19 cellular contexts compared by ENCODE assay signal in the genomic region with DNA sequence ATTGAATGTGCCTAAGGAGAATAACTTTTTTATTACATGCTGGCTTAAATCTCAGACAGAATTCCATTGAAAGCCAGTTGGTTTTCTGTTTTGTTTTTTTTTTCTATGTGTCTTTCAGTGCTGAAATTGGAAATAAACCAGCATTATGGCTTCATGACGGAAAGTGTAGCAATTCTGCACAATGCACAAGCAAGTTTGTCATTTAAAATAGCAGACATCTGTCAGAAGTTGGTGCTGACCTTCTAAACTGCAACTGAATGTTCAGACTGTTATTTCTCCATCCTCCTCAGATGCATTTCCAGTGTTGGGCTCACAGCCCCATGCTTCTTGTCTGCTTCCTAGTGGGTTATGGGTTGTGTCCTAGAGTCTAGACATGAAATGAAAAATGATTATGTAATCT.
DNase-seq lines count a peak whose midpoint lies in the region; ATAC-seq, FAIRE-seq and TF ChIP-seq lines count a peak whose summit lies in the region.
"Had no signal": no experiment of that assay in that cellular context is flagged by ENCODE, and none has a peak within 500 bp of the region (broad histone marks: within the 10 kb centered on the region; RNA-seq: fewer than 3 reads in every experiment).

No MANE protein-coding gene starts in this region.

- H3K27me3 ChIP-seq in PC-9 (ENCODE audit: insufficient read depth, low read depth), result no peaks in the 10 kb centered on the region
- H3K27me3 ChIP-seq in esophagus muscularis mucosa, result no peaks in the 10 kb centered on the region
- no peaks in the 10 kb centered on the region for H3K27me3 ChIP-seq in neural progenitor cell
- no peaks in the 10 kb centered on the region for H3K27me3 ChIP-seq in effector memory CD4-positive, alpha-beta T cell (replicated peaks; ENCODE audit: control insufficient read depth, insufficient read depth, low read length, poor library complexity, severe bottlenecking)

- 85% methylated on average over 1 of the region's 1 CpG for WGBS in A549 (ENCODE audit: missing lambda C conversion rate)
- WGBS in esophagus muscularis mucosa, result 43% methylated on average over 1 of the region's 1 CpG

- H3K27ac ChIP-seq in A549 (peak overlapping the region; percentile 54 to 62; a peak in 4 of 6 replicates), PC-9 (peak overlapping the region; percentile 85; the same call in 1 of the 2 replicates), esophagus muscularis mucosa (replicated peaks in 1 of 4) (peak overlapping the region; percentile 38 to 82 (median 80)), neural progenitor cell (no peak overlapping the region)
- H3K27ac ChIP-seq in effector memory CD4-positive, alpha-beta T cell (ENCODE audit: insufficient read depth, low read length, poor library complexity, severe bottlenecking), result no peak overlapping the region

- H3K9me3 ChIP-seq in A549 (no peaks in the 10 kb centered on the region), PC-9 (ENCODE audit: insufficient read depth, low read depth) (no peaks in the 10 kb centered on the region), esophagus muscularis mucosa (no peaks in the 10 kb centered on the region), neural progenitor cell (ENCODE audit: low read depth) (no peaks in the 10 kb centered on the region)
- H3K9me3 ChIP-seq in effector memory CD4-positive, alpha-beta T cell (ENCODE audit: control insufficient read depth, low read length), result no peaks in the 10 kb centered on the region

- H3K4me1 Mint-ChIP-seq in neural progenitor cell, result peaks cover 49% of the 10 kb centered on the region
- H3K4me1 Mint-ChIP-seq: activated naive CD4-positive, alpha-beta T cell treated with anti-CD3 and anti-CD28 coated beads, Interleukin-2, amount 50 U/mL, for 24 hours had no signal

- H3K9ac ChIP-seq in neural progenitor cell, result no peak overlapping the region

- peaks cover 14% of the 10 kb centered on the region for H3K9me3 Mint-ChIP-seq in neural progenitor cell
- H3K9me3 Mint-ChIP-seq: activated naive CD4-positive, alpha-beta T cell treated with anti-CD3 and anti-CD28 coated beads, Interleukin-2, amount 50 U/mL, for 24 hours had no signal

- no peak overlapping the region for H3K4me3 Mint-ChIP-seq in neural progenitor cell
- H3K4me3 Mint-ChIP-seq: activated naive CD4-positive, alpha-beta T cell treated with anti-CD3 and anti-CD28 coated beads, Interleukin-2, amount 50 U/mL, for 24 hours; activated T-cell treated with anti-CD3 and anti-CD28 coated beads, Interleukin-2, amount 50 U/mL, for 72 hours; CD14-positive monocyte had no signal

- H3K36me3 ChIP-seq in PC-9 (ENCODE audit: low read depth), result peaks cover 15% of the 10 kb centered on the region; the same call in 1 of the 2 replicates
- H3K36me3 ChIP-seq in esophagus muscularis mucosa, result no peaks in the 10 kb centered on the region
- no peaks in the 10 kb centered on the region for H3K36me3 ChIP-seq in neural progenitor cell
- H3K36me3 ChIP-seq in effector memory CD4-positive, alpha-beta T cell (ENCODE audit: control insufficient read depth, insufficient read depth, low read length), result no peaks in the 10 kb centered on the region

- no peaks in the 10 kb centered on the region for H3K9me2 ChIP-seq in PC-9 (ENCODE audit: insufficient read depth)

- CTCF ChIA-PET in A549 (lab: Yijun Ruan, JAX) (interaction anchor here (0.8 kb wide), 1 partner anchor 32 kb away, joined by 3 read pairs; no protein-coding TSS in a partner anchor), PC-9 (lab: Charles Lee) (no interaction called here)

- H3K27me3 Mint-ChIP-seq in neural progenitor cell (ENCODE audit: insufficient read depth, low read depth), result peaks cover 6% of the 10 kb centered on the region
- H3K27me3 Mint-ChIP-seq: activated naive CD4-positive, alpha-beta T cell treated with anti-CD3 and anti-CD28 coated beads, Interleukin-2, amount 50 U/mL, for 24 hours had no signal

- no peak overlapping the region for H2AFZ ChIP-seq in PC-9
- no peak overlapping the region for H2AFZ ChIP-seq in neural progenitor cell (replicated peaks)

- POLR2A ChIA-PET in A549 (lab: Yijun Ruan, JAX) (no interaction called here), PC-9 (lab: Charles Lee; ENCODE audit: unreplicated experiment) (no interaction called here)

- no peak for TF ChIP-seq RAD21 in A549 (conservative IDR thresholded peaks at IDR 0.05 in 1 of 2, IDR thresholded peaks at IDR 0.05 in 1 of 2)

- H3K4me1 ChIP-seq in A549 (peaks cover 82% of the 10 kb centered on the region), PC-9 (replicated peaks; ENCODE audit: insufficient read depth) (peaks cover 37% of the 10 kb centered on the region), esophagus muscularis mucosa (peaks cover 65 to 87% (median 80%) of the 10 kb centered on the region in 4 donors), neural progenitor cell (peaks cover 57% of the 10 kb centered on the region)
- H3K4me1 ChIP-seq in effector memory CD4-positive, alpha-beta T cell (ENCODE audit: control insufficient read depth, insufficient read depth, low read length, poor library complexity, severe bottlenecking), result no peaks in the 10 kb centered on the region

- DNase-seq in A549 (ENCODE audit: low read depth in 1 of 2, low spot score in 1 of 2) (no peak), PC-9 (no peak), esophagus muscularis mucosa (ENCODE audit: extremely low spot score) (no peak), neural progenitor cell (ENCODE audit: low spot score) (no peak), DMS79 (lab: John Stamatoyannopoulos, UW) (no peak), glomerular visceral epithelial cell (ENCODE audit: extremely low spot score) (no peak), UCSD-AML1 (lab: John Stamatoyannopoulos, UW; ENCODE audit: unreplicated experiment) (no peak)
- DNase-seq in effector memory CD4-positive, alpha-beta T cell, result no peak
- DNase-seq: activated T-cell treated with anti-CD3 and anti-CD28 coated beads, Interleukin-2, amount 50 U/mL, for 72 hours; dermis blood vessel endothelial cell; DMS153; erythroblast; NCI-H1930; NCI-H446 treated with DMSO at 0.1 percent for 48 hours; occipital lobe; stimulated activated naive CD4-positive, alpha-beta T cell; SW 1271 had no signal

- no peak for ATAC-seq in A549
- ATAC-seq: activated T-cell treated with anti-CD3 and anti-CD28 coated beads, Interleukin-2, amount 50 U/mL, for 72 hours had no signal

- no peak for TF ChIP-seq CTCF in A549 (IDR thresholded peaks at IDR 0.05)
- no peak for TF ChIP-seq CTCF in PC-9 (conservative IDR thresholded peaks at IDR 0.05)
- no peak for TF ChIP-seq CTCF in esophagus muscularis mucosa (IDR thresholded peaks at IDR 0.05)
- no peak for TF ChIP-seq CTCF in neural progenitor cell (IDR thresholded peaks at IDR 0.05)

- H4K20me1 ChIP-seq in PC-9 (ENCODE audit: insufficient read depth) (no peaks in the 10 kb centered on the region), neural progenitor cell (ENCODE audit: low read depth) (no peaks in the 10 kb centered on the region)

- no TSS peak for BruUV-seq in PC-9 (replicated peaks; lab: Mats Ljungman, UMichigan)

- FAIRE-seq in A549 (lab: Jason Lieb, UNC), result no peak

- H3K4me2 ChIP-seq in A549, result peak overlapping the region; percentile 73
- H3K4me2 ChIP-seq in PC-9, result no peak overlapping the region
- no peak overlapping the region for H3K4me2 ChIP-seq in neural progenitor cell

- H3K36me3 Mint-ChIP-seq in neural progenitor cell, result no peaks in the 10 kb centered on the region
- H3K36me3 Mint-ChIP-seq: activated naive CD4-positive, alpha-beta T cell treated with anti-CD3 and anti-CD28 coated beads, Interleukin-2, amount 50 U/mL, for 24 hours; CD14-positive monocyte had no signal

- H3K79me2 ChIP-seq in PC-9 (ENCODE audit: low read depth) (peaks cover 61% of the 10 kb centered on the region), neural progenitor cell (ENCODE audit: low read depth) (no peaks in the 10 kb centered on the region)

- TF ChIP-seq EP300 in A549 (IDR thresholded peaks at IDR 0.05), result no peak
- no peak for TF ChIP-seq EP300 in esophagus muscularis mucosa (IDR thresholded peaks at IDR 0.05)

- TF ChIP-seq POLR2A in A549 (IDR thresholded peaks at IDR 0.05; ENCODE audit: low read length), result no peak
- TF ChIP-seq POLR2A in esophagus muscularis mucosa (IDR thresholded peaks at IDR 0.05; ENCODE audit: low read depth), result no peak

- peaks cover 24% of the 10 kb centered on the region; the same call in 1 of the 2 replicates for H3F3A ChIP-seq in PC-9 (ENCODE audit: insufficient read depth, low read depth)
- H3F3A ChIP-seq in neural progenitor cell (ENCODE audit: low read depth), result peaks cover 27% of the 10 kb centered on the region

- peak overlapping the region; percentile 39 for H3K27ac Mint-ChIP-seq in neural progenitor cell
- H3K27ac Mint-ChIP-seq: activated naive CD4-positive, alpha-beta T cell treated with anti-CD3 and anti-CD28 coated beads, Interleukin-2, amount 50 U/mL, for 24 hours; activated T-cell treated with anti-CD3 and anti-CD28 coated beads, Interleukin-2, amount 50 U/mL, for 72 hours; CD14-positive monocyte had no signal

- intact Hi-C loops in PC-9 (cut with micrococcal nuclease; ENCODE audit: unreplicated experiment), result loop anchor here (5.0 kb wide), 3 partner anchors 68 to 232 kb away; no protein-coding TSS in a partner anchor
- intact Hi-C loops in esophagus muscularis mucosa (cut with DNase I), result no loop called here

- H3K4me3 ChIP-seq in A549, result no peak overlapping the region
- H3K4me3 ChIP-seq in PC-9, result no peak overlapping the region
- no peak overlapping the region for H3K4me3 ChIP-seq in esophagus muscularis mucosa
- no peak overlapping the region for H3K4me3 ChIP-seq in neural progenitor cell
- no peak overlapping the region for H3K4me3 ChIP-seq in effector memory CD4-positive, alpha-beta T cell (ENCODE audit: insufficient read depth, low read depth, low read length, poor library complexity, severe bottlenecking)

TF ChIP-seq in A549, 52 proteins besides CTCF, POLR2A, EP300 and RAD21 (continues in another document):
- TF ChIP-seq SREBF2 (IDR thresholded peaks at IDR 0.05) (no peak), CHD4 (IDR thresholded peaks at IDR 0.05; ENCODE audit: borderline replicate concordance) (no peak), ESRRA (IDR thresholded peaks at IDR 0.05; ENCODE audit: borderline replicate concordance, low read length) (no peak), ZNF302 (CRISPR knock-in tag; IDR thresholded peaks at IDR 0.05) (no peak)
- TF ChIP-seq, protein P1, sequence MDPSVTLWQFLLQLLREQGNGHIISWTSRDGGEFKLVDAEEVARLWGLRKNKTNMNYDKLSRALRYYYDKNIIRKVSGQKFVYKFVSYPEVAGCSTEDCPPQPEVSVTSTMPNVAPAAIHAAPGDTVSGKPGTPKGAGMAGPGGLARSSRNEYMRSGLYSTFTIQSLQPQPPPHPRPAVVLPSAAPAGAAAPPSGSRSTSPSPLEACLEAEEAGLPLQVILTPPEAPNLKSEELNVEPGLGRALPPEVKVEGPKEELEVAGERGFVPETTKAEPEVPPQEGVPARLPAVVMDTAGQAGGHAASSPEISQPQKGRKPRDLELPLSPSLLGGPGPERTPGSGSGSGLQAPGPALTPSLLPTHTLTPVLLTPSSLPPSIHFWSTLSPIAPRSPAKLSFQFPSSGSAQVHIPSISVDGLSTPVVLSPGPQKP (IDR thresholded peaks at IDR 0.05; ENCODE audit: low read depth, low read length), result no peak

Comparison
In these comparisons a context has a peak if more than half of its experiments do, and no peak if none do; other contexts are left out.
1. H3K27ac ChIP-seq: peak in A549 (2 of 2), PC-9 (single experiment) and esophagus muscularis mucosa (4 of 4); none in neural progenitor cell (single experiment) and effector memory CD4-positive, alpha-beta T cell (single experiment).